Comparison of ENCODE assay signal across 1 cellular context in genomic region chr12:123267335-123267920, GRCh38.
TF ChIP-seq lines count a peak whose summit lies in the region.

No MANE protein-coding gene starts in this region.

TF ChIP-seq in HepG2, 621 proteins besides CTCF, POLR2A, EP300 and RAD21:
- no peak for TF ChIP-seq ZNF350 (CRISPR knock-in tag; IDR thresholded peaks at IDR 0.05; ENCODE audit: borderline replicate concordance, low read depth)
TF ChIP-seq in HepG2: peak in this region for 0.
